In the genomic region with DNA sequence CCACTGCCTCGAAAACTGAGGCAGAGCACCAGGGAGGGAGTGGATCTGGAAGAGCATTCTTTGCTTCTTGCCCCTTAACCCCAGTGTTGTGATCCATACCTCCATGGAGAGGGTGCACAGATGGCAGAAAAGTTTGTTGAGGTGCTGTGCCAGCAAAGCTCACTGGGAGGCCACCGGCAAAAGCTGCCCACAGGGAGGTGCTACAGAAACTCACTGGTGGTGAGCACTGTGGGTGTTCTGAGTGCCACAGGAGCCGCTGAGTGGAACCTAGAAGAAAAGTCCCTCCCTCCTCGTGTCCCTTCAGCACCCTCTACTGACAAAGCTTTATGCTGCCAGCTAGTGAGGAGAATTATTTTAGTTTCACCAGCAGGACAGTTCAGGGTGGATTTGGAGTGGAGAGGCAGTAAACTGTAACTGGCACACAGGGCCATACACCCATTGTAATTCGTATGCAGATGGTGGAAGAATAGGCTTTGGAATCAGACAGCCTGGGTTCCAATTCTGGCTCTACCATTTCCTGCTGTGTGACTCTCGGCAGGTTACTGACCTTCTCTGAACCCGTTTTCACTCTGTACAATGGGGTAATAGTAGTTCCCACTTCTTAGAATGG, we compare ENCODE assay signal across 8 cellular contexts.
DNase-seq lines count a peak whose midpoint lies in the region; ATAC-seq and TF ChIP-seq lines count a peak whose summit lies in the region.

No MANE protein-coding gene starts in this region.

- no peaks in the 10 kb centered on the region for H3K9me3 Mint-ChIP-seq in CD4-positive, alpha-beta T cell
- H3K9me3 Mint-ChIP-seq in activated T-helper 1 cell treated with anti-CD3 and anti-CD28 coated beads, Interleukin-12 subunit alpha, Interleukin-12 subunit beta, Interleukin-2, Interleukin-4 antibody, amounts not matched to agents 30 ng/mL and 10 ng/mL and 1 ng/mL, durations not matched to agents 14 hours and 24 hours and 36 hours: no peaks in the 10 kb centered on the region

- TF ChIP-seq CTCF in CD4-positive, alpha-beta T cell (IDR thresholded peaks at IDR 0.05): peak; percentile 53
- TF ChIP-seq CTCF in OCI-LY7 (conservative IDR thresholded peaks at IDR 0.05; ENCODE audit: low read length): peak; percentile 94
- TF ChIP-seq CTCF in gastroesophageal sphincter (IDR thresholded peaks at IDR 0.05): peak; percentile 50 to 85 (median 77)

- no peak for TF ChIP-seq POLR2A in gastroesophageal sphincter (IDR thresholded peaks at IDR 0.05)

- WGBS in gastroesophageal sphincter (ENCODE audit: low coverage in 1 of 2), 2 donors: 38 to 52% methylated on average over 5 to 6 of the region's 7 CpGs

- no peaks in the 10 kb centered on the region for H3K4me1 Mint-ChIP-seq in CD4-positive, alpha-beta T cell (ENCODE audit: low read depth)
- peaks cover 34% of the 10 kb centered on the region for H3K4me1 Mint-ChIP-seq in activated T-helper 1 cell treated with anti-CD3 and anti-CD28 coated beads, Interleukin-12 subunit alpha, Interleukin-12 subunit beta, Interleukin-2, Interleukin-4 antibody, amounts not matched to agents 30 ng/mL and 10 ng/mL and 1 ng/mL, durations not matched to agents 14 hours and 24 hours and 36 hours (ENCODE audit: low read depth)

- peaks cover 24% of the 10 kb centered on the region; the same call in 1 of the 2 replicates for H3K79me2 ChIP-seq in OCI-LY7 (ENCODE audit: insufficient read depth, low read depth, low read length)

- H3K36me3 ChIP-seq in OCI-LY7 (ENCODE audit: insufficient read depth, low read length) (peaks cover 83% of the 10 kb centered on the region), gastroesophageal sphincter (peaks cover 0 to 50% of the 10 kb centered on the region in 2 donors)

- no peaks in the 10 kb centered on the region for H3K9me3 ChIP-seq in CD4-positive, alpha-beta T cell (ENCODE audit: control insufficient read depth, low read length)
- H3K9me3 ChIP-seq in OCI-LY7 (ENCODE audit: low read length): no peaks in the 10 kb centered on the region
- no peaks in the 10 kb centered on the region for H3K9me3 ChIP-seq in gastroesophageal sphincter

- H4K20me1 ChIP-seq in OCI-LY7 (ENCODE audit: insufficient read depth, low read length): no peaks in the 10 kb centered on the region

- ATAC-seq in CD4-positive, alpha-beta T cell (ENCODE audit: poor library complexity): peak; percentile 99
- ATAC-seq in GM19035 (IDR thresholded peaks at IDR 0.05; ENCODE audit: unreplicated experiment): peak; percentile 76
- peak; percentile 71 for ATAC-seq in HG03196 (IDR thresholded peaks at IDR 0.05; ENCODE audit: unreplicated experiment)
- ATAC-seq in gastroesophageal sphincter: peak; percentile 86

- no TSS peak for BruUV-seq in OCI-LY7 (replicated peaks; lab: Mats Ljungman, UMichigan)

- H3K27me3 ChIP-seq in CD4-positive, alpha-beta T cell (ENCODE audit: control insufficient read depth, insufficient read depth, low read length): no peaks in the 10 kb centered on the region
- H3K27me3 ChIP-seq in gastroesophageal sphincter: no peaks in the 10 kb centered on the region

- intact Hi-C loops in CD4-positive, alpha-beta T cell (cut with DNase I, micrococcal nuclease): loop anchor here (1.0 to 2.0 kb wide), 3 partner anchors 134 to 214 kb away; no protein-coding TSS in a partner anchor
- intact Hi-C loops in OCI-LY7 (cut with micrococcal nuclease; ENCODE audit: unreplicated experiment): loop anchor here (1.0 to 5.0 kb wide), 5 partner anchors 84 to 288 kb away; a partner anchor contains a TSS
- intact Hi-C loops in activated T-helper 1 cell treated with anti-CD3 and anti-CD28 coated beads, Interleukin-12 subunit alpha, Interleukin-12 subunit beta, Interleukin-2, Interleukin-4 antibody, amounts not matched to agents 30 ng/mL and 10 ng/mL and 1 ng/mL, durations not matched to agents 14 hours and 24 hours and 36 hours (cut with micrococcal nuclease): loop anchor here (1.0 to 5.0 kb wide), 6 partner anchors 85 to 286 kb away; a partner anchor contains a TSS
- intact Hi-C loops in posterior cingulate gyrus (cut with DNase I): loop anchor here (1.0 to 10.0 kb wide), 3 partner anchors 86 to 214 kb away; a partner anchor contains a TSS

- POLR2A ChIA-PET in CD4-positive, alpha-beta T cell (lab: Charles Lee): interaction anchor here (0.9 to 1.7 kb wide), 3 partner anchors 135 to 288 kb away, joined by 4 to 9 read pairs (median 4); a partner anchor contains a TSS
- POLR2A ChIA-PET in OCI-LY7 (lab: Charles Lee): interaction anchor here (0.6 to 7.9 kb wide), 18 partner anchors 11 to 717 kb away, joined by 3 to 53 read pairs (median 7); a partner anchor contains a TSS

- peak overlapping the region; percentile 26 for H3K4me3 ChIP-seq in OCI-LY7 (ENCODE audit: low read depth, low read length, poor library complexity, severe bottlenecking)
- no peak overlapping the region for H3K4me3 ChIP-seq in gastroesophageal sphincter

- H3K27ac Mint-ChIP-seq in CD4-positive, alpha-beta T cell: no peak overlapping the region
- H3K27ac Mint-ChIP-seq in activated T-helper 1 cell treated with anti-CD3 and anti-CD28 coated beads, Interleukin-12 subunit alpha, Interleukin-12 subunit beta, Interleukin-2, Interleukin-4 antibody, amounts not matched to agents 30 ng/mL and 10 ng/mL and 1 ng/mL, durations not matched to agents 14 hours and 24 hours and 36 hours: no peak overlapping the region

- TF ChIP-seq EP300 in gastroesophageal sphincter (IDR thresholded peaks at IDR 0.05): no peak

- no peak overlapping the region for H3K27ac ChIP-seq in CD4-positive, alpha-beta T cell (ENCODE audit: low read depth, low read length)
- peak overlapping the region; percentile 96 for H3K27ac ChIP-seq in OCI-LY7 (ENCODE audit: low read depth, low read length, poor library complexity, severe bottlenecking)
- peak overlapping the region in 3 of 4 donors; percentile 20 to 67 (median 52) for H3K27ac ChIP-seq in gastroesophageal sphincter

- H3K4me3 Mint-ChIP-seq in CD4-positive, alpha-beta T cell: no peak overlapping the region
- no peak overlapping the region for H3K4me3 Mint-ChIP-seq in activated T-helper 1 cell treated with anti-CD3 and anti-CD28 coated beads, Interleukin-12 subunit alpha, Interleukin-12 subunit beta, Interleukin-2, Interleukin-4 antibody, amounts not matched to agents 30 ng/mL and 10 ng/mL and 1 ng/mL, durations not matched to agents 14 hours and 24 hours and 36 hours

- no peaks in the 10 kb centered on the region for H3K9me2 ChIP-seq in OCI-LY7 (ENCODE audit: insufficient read depth, low read length)

- no peaks in the 10 kb centered on the region for H3K36me3 Mint-ChIP-seq in CD4-positive, alpha-beta T cell (ENCODE audit: low read depth)
- H3K36me3 Mint-ChIP-seq in activated T-helper 1 cell treated with anti-CD3 and anti-CD28 coated beads, Interleukin-12 subunit alpha, Interleukin-12 subunit beta, Interleukin-2, Interleukin-4 antibody, amounts not matched to agents 30 ng/mL and 10 ng/mL and 1 ng/mL, durations not matched to agents 14 hours and 24 hours and 36 hours (ENCODE audit: low read depth): peaks cover 3% of the 10 kb centered on the region

- peaks cover 75% of the 10 kb centered on the region for H3K4me1 ChIP-seq in OCI-LY7 (ENCODE audit: insufficient read depth, low read length, poor library complexity, severe bottlenecking)
- peaks cover 0 to 37% (median 11%) of the 10 kb centered on the region in 3 donors for H3K4me1 ChIP-seq in gastroesophageal sphincter

- peak in 8 of 10 experiments; percentile 20 to 53 (median 32) for DNase-seq in CD4-positive, alpha-beta T cell
- DNase-seq in OCI-LY7 (ENCODE audit: low spot score) (peak; percentile 88), posterior cingulate gyrus (peak in 7 of 10 donors; percentile 36 to 89 (median 58)), T1000 (lab: John Stamatoyannopoulos, UW) (no peak)
- DNase-seq in activated T-helper 1 cell treated with anti-CD3 and anti-CD28 coated beads, Interleukin-12 subunit alpha, Interleukin-12 subunit beta, Interleukin-2, Interleukin-4 antibody, amounts not matched to agents 30 ng/mL and 10 ng/mL and 1 ng/mL, durations not matched to agents 14 hours and 24 hours and 36 hours (ENCODE audit: low spot score): peak; percentile 66

- CTCF ChIA-PET in CD4-positive, alpha-beta T cell (lab: Charles Lee): interaction anchor here (0.7 to 3.5 kb wide), 8 partner anchors 10 to 218 kb away, joined by 3 to 13 read pairs (median 4); a partner anchor contains a TSS
- CTCF ChIA-PET in OCI-LY7 (lab: Charles Lee; ENCODE audit: unreplicated experiment): interaction anchor here (0.7 to 2.1 kb wide), 6 partner anchors 60 to 214 kb away, joined by 3 to 7 read pairs (median 4); no protein-coding TSS in a partner anchor

- no peak overlapping the region for H2AFZ ChIP-seq in OCI-LY7 (ENCODE audit: low read length)

- peak overlapping the region; percentile 68 for H3K4me2 ChIP-seq in OCI-LY7 (ENCODE audit: low read length)

- no peaks in the 10 kb centered on the region for H3K27me3 Mint-ChIP-seq in CD4-positive, alpha-beta T cell
- peaks cover 2% of the 10 kb centered on the region for H3K27me3 Mint-ChIP-seq in activated T-helper 1 cell treated with anti-CD3 and anti-CD28 coated beads, Interleukin-12 subunit alpha, Interleukin-12 subunit beta, Interleukin-2, Interleukin-4 antibody, amounts not matched to agents 30 ng/mL and 10 ng/mL and 1 ng/mL, durations not matched to agents 14 hours and 24 hours and 36 hours (ENCODE audit: insufficient read depth)
